ENCODE assay signal across 1 cellular context in the genomic region with DNA sequence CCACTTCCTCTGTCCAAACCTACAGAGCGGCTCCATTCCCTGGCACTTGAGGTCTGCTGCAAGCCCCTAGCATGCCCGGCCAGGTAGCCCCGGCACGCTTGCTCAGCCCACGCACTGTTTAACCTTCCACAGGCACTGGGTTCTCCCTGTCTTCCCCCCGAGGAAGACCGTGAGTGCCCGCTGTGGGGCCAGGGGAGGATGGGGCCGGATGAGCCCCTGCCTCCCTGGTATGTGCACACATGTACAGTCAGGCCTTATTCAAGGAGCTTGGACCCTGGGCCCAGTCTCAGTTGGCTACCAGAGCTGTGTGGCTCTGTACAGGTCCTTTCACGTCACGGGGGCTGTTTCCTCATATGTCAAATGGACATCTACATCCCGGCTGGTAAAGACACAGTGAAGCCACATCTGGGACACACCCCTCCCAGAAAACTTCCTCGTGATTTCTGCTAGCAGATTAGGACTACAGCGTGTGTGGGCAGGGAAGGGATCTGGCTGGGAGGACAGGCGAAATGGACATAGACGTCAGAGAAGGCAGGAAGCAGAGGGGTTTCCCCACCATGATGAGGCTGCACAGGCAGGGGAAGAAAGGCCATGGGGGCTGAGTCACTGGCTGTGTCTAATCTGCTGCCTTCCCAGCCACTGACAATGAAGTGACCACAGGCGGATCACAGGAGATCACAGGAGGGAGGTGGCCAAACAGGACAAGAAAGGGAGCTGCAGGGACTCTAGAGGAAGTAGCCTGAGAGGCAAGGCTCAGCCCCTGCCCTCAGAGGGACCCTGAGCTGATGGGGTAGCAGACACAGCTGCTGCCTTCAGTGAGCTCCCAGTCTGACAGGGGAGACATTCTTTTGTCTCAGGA.
A peak's percentile ranks its signal among the peaks of the same experiment; 100 is the strongest.
TF ChIP-seq lines count a peak whose summit lies in the region.

No MANE protein-coding gene starts in this region.

TF ChIP-seq in K562, 482 proteins besides CTCF, POLR2A, EP300 and RAD21 (continued from another document and continues in another):
- TF ChIP-seq ZHX1 (conservative IDR thresholded peaks at IDR 0.05; ENCODE audit: low read length) (no peak), POLR2G (IDR thresholded peaks at IDR 0.05; ENCODE audit: low read depth, low read length) (no peak), BRD9 (IDR thresholded peaks at IDR 0.05; ENCODE audit: low read depth, partially characterized antibody) (peak; percentile 48), RFX5 (IDR thresholded peaks at IDR 0.05; ENCODE audit: low read depth, low read length) (0 out of 2 replicates have a peak, but pooled peaks have one; percentile 7), NFRKB (IDR thresholded peaks at IDR 0.05; ENCODE audit: low read depth) (peak; percentile 85), TEAD4 (IDR thresholded peaks at IDR 0.05; ENCODE audit: low read length) (0 out of 2 replicates have a peak, but pooled peaks have one; percentile 27), TEAD4 (CRISPR knock-in tag; IDR thresholded peaks at IDR 0.05; ENCODE audit: borderline replicate concordance) (no peak), KDM2B (CRISPR knock-in tag; IDR thresholded peaks at IDR 0.05) (no peak), NCOA4 (IDR thresholded peaks at IDR 0.05; ENCODE audit: partially characterized antibody) (no peak), NCOA1 (IDR thresholded peaks at IDR 0.05; ENCODE audit: low read depth) (peak; percentile 87), MGA (IDR thresholded peaks at IDR 0.05) (peak; percentile 41; the same call in 1 of the 2 replicates), MAX (CRISPR knock-in tag; IDR thresholded peaks at IDR 0.05) (peak; percentile 27; the same call in 1 of the 2 replicates), ZNF217 (CRISPR knock-in tag; IDR thresholded peaks at IDR 0.05) (no peak), E2F8 (IDR thresholded peaks at IDR 0.05; ENCODE audit: low read depth, partially characterized antibody) (no peak), HMG20A (CRISPR knock-in tag; conservative IDR thresholded peaks at IDR 0.05) (no peak; the same call in 1 of the 2 replicates), ZNF76 (CRISPR knock-in tag; IDR thresholded peaks at IDR 0.05; ENCODE audit: borderline replicate concordance) (0 out of 2 replicates have a peak, but pooled peaks have one; percentile 61), SIRT6 (IDR thresholded peaks at IDR 0.05; ENCODE audit: low read depth, low read length) (no peak), ZNF134 (CRISPR knock-in tag; conservative IDR thresholded peaks at IDR 0.05) (peak; percentile 33; the same call in 1 of the 2 replicates), SNRNP70 (optimal IDR thresholded peaks at IDR 0.05; ENCODE audit: low read depth, low read length) (no peak), ZNF695 (CRISPR knock-in tag; IDR thresholded peaks at IDR 0.05) (no peak), KLF16 (IDR thresholded peaks at IDR 0.05) (no peak; the same call in 1 of the 2 replicates), ZNF740 (CRISPR knock-in tag; IDR thresholded peaks at IDR 0.05) (no peak; the same call in 1 of the 2 replicates), ZNF740 (tag; IDR thresholded peaks at IDR 0.05) (no peak), SMARCA4 (IDR thresholded peaks at IDR 0.05) (peak; percentile 96), HOMEZ (CRISPR knock-in tag; IDR thresholded peaks at IDR 0.05) (peak; percentile 84; the same call in 1 of the 2 replicates)
- TF ChIP-seq, protein P1, sequence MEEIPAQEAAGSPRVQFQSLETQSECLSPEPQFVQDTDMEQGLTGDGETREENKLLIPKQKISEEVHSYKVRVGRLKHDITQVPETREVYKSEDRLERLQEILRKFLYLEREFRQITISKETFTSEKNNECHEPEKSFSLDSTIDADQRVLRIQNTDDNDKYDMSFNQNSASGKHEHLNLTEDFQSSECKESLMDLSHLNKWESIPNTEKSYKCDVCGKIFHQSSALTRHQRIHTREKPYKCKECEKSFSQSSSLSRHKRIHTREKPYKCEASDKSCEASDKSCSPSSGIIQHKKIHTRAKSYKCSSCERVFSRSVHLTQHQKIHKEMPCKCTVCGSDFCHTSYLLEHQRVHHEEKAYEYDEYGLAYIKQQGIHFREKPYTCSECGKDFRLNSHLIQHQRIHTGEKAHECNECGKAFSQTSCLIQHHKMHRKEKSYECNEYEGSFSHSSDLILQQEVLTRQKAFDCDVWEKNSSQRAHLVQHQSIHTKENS (CRISPR knock-in tag; IDR thresholded peaks at IDR 0.05), result 0 out of 2 replicates have a peak, but pooled peaks have one; percentile 36
- TF ChIP-seq, protein P2, sequence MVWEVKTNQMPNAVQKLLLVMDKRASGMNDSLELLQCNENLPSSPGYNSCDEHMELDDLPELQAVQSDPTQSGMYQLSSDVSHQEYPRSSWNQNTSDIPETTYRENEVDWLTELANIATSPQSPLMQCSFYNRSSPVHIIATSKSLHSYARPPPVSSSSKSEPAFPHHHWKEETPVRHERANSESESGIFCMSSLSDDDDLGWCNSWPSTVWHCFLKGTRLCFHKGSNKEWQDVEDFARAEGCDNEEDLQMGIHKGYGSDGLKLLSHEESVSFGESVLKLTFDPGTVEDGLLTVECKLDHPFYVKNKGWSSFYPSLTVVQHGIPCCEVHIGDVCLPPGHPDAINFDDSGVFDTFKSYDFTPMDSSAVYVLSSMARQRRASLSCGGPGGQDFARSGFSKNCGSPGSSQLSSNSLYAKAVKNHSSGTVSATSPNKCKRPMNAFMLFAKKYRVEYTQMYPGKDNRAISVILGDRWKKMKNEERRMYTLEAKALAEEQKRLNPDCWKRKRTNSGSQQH (CRISPR knock-in tag; IDR thresholded peaks at IDR 0.05), result 0 out of 2 replicates have a peak, but pooled peaks have one; percentile 45
